In genomic region chr5:60671899-60672692, GRCh38 we compare ENCODE assay signal across 16 cellular contexts. TPM values are rescaled to one million over a fixed set of nuclear protein-coding genes. Genes with fewer than 3 reads are reported as not detected.
DNase-seq lines count a peak whose midpoint lies in the region; TF ChIP-seq lines count a peak whose summit lies in the region.
"Had no signal": no experiment of that assay in that cellular context is flagged by ENCODE, and none has a peak within 500 bp of the region (broad histone marks: within the 10 kb centered on the region; RNA-seq: fewer than 3 reads in every experiment).

No MANE protein-coding gene starts in this region.

- peaks cover 15% of the 10 kb centered on the region for H3K4me1 Mint-ChIP-seq in nephron progenitor cell

- peaks cover 12% of the 10 kb centered on the region for H3K36me3 Mint-ChIP-seq in nephron progenitor cell (ENCODE audit: low read depth)
- H3K36me3 Mint-ChIP-seq: CD4-positive, CD25-positive, alpha-beta regulatory T cell had no signal

- H3K9me3 Mint-ChIP-seq in nephron progenitor cell = no peaks in the 10 kb centered on the region
- H3K9me3 Mint-ChIP-seq: CD4-positive, CD25-positive, alpha-beta regulatory T cell had no signal

- H3K4me2 ChIP-seq in hepatocyte = peak overlapping the region; percentile 59

- TF ChIP-seq CTCF in hepatocyte (IDR thresholded peaks at IDR 0.05; ENCODE audit: poor library complexity) (no peak), nephron progenitor cell (IDR thresholded peaks at IDR 0.05) (no peak)

- H3K27ac ChIP-seq in SK-N-MC = 0 out of 2 replicates have a peak overlapping the region, but pooled peaks have one; percentile 94
- peak overlapping the region; percentile 92 for H3K27ac ChIP-seq in hepatocyte

- H4K20me1 ChIP-seq in hepatocyte (ENCODE audit: insufficient read depth, poor library complexity, severe bottlenecking) = no peaks in the 10 kb centered on the region

- H3K27me3 Mint-ChIP-seq in nephron progenitor cell (ENCODE audit: low read depth, poor library complexity) = peaks cover 3% of the 10 kb centered on the region
- H3K27me3 Mint-ChIP-seq: CD4-positive, CD25-positive, alpha-beta regulatory T cell had no signal

- DNase-seq in SK-N-MC (ENCODE audit: low read depth, low spot score) (no peak), hepatocyte (ENCODE audit: low spot score) (peak; percentile 29), nephron progenitor cell (no peak), GM03348 (ENCODE audit: low spot score) (no peak), NCI-H510A (lab: John Stamatoyannopoulos, UW) (no peak)
- no peak for DNase-seq in activated naive CD4-positive, alpha-beta T cell treated with Interleukin-2 at 50 U/mL for 16 hours
- DNase-seq in activated CD8-positive, alpha-beta memory T cell treated with anti-CD3 and anti-CD28 coated beads, Interleukin-2, amount 50 U/mL, for 48 hours = no peak
- DNase-seq: ACHN; CD4-positive, CD25-positive, alpha-beta regulatory T cell; DMS79 treated with DMSO at 0.1 percent for 48 hours; GOT3; NCI-H1048; NCI-H146; NCI-H2081; NCI-H510A treated with DMSO at 0.1 percent for 48 hours; NCI-H82 had no signal

- no peak overlapping the region for H2AFZ ChIP-seq in hepatocyte

- H3K4me1 ChIP-seq in hepatocyte (ENCODE audit: insufficient read depth) = peaks cover 28% of the 10 kb centered on the region

- no peaks in the 10 kb centered on the region for H3K27me3 ChIP-seq in hepatocyte

- 63% methylated on average over 6 of the region's 6 CpGs for WGBS in hepatocyte (ENCODE audit: low lambda C conversion rate, missing lambda C conversion rate)

- peaks cover 10% of the 10 kb centered on the region for H3K79me2 ChIP-seq in hepatocyte

- H3K9ac ChIP-seq in SK-N-MC (ENCODE audit: insufficient read length) = no peak overlapping the region

- H3K4me3 ChIP-seq in SK-N-MC (no peak overlapping the region), hepatocyte (no peak overlapping the region)

- H3K27ac Mint-ChIP-seq in nephron progenitor cell = peak overlapping the region; percentile 93

- no peak overlapping the region for H3K4me3 Mint-ChIP-seq in nephron progenitor cell
- H3K4me3 Mint-ChIP-seq: CD4-positive, CD25-positive, alpha-beta regulatory T cell had no signal

- H3K36me3 ChIP-seq in SK-N-MC (ENCODE audit: insufficient read depth, low read length) (peaks cover 7% of the 10 kb centered on the region; the same call in 1 of the 2 replicates), hepatocyte (replicated peaks; ENCODE audit: insufficient read depth, low read depth) (no peaks in the 10 kb centered on the region)

- no peaks in the 10 kb centered on the region for H3K9me2 ChIP-seq in hepatocyte (replicated peaks; ENCODE audit: insufficient read depth)

- H3K9me3 ChIP-seq in SK-N-MC (ENCODE audit: low read depth, low read length) = no peaks in the 10 kb centered on the region
- no peaks in the 10 kb centered on the region for H3K9me3 ChIP-seq in hepatocyte (ENCODE audit: low read depth)

RNA-seq across cellular contexts. Expression of gene DEPDC1B, which starts 27.9 kb away (rescaled TPM):
- total RNA-seq in hepatocyte = 27.5 and 37.3 TPM in 2 replicates
- polyA plus RNA-seq in hepatocyte = 9.0 and 10.7 TPM in 2 replicates
